18 cellular contexts compared by ENCODE assay signal in the genomic region with DNA sequence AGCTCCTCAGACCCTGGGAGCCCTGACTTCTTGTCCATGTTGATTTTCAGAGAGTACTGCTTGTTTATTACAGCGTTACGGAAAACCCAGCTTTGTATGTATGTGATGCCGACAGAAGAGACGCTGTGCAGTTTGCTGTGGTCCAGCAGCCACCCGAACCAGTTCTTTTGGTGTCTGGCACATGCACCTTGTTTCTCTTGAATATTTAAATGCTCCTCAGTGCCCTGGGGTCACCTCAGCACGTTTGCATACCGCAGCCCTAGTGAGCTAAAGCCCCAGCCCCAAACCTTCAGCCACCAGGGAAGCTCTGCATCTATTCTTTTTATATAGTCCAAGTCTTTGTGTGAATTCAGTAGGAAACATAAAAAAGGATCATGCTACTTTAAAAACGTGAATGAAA. TPM values are rescaled to one million over a fixed set of nuclear protein-coding genes. Genes with fewer than 3 reads are reported as not detected.
DNase-seq lines count a peak whose midpoint lies in the region; ATAC-seq and TF ChIP-seq lines count a peak whose summit lies in the region.
"Had no signal": no experiment of that assay in that cellular context is flagged by ENCODE, and none has a peak within 500 bp of the region (broad histone marks: within the 10 kb centered on the region; RNA-seq: fewer than 3 reads in every experiment).

No MANE protein-coding gene starts in this region.

- no peak overlapping the region for H3K4me3 Mint-ChIP-seq in H9
- no peak overlapping the region for H3K4me3 Mint-ChIP-seq in type B pancreatic cell
- H3K4me3 Mint-ChIP-seq: T-helper 1 cell treated with Interleukin-12 subunit alpha and Interleukin-12 subunit beta and Interleukin-4 antibody, amounts not matched to agents 30 μg/mL and 1 μg/mL, for 36 hours had no signal

- peaks cover 15% of the 10 kb centered on the region; the same call in 1 of the 2 replicates for H3K79me2 ChIP-seq in H9 (ENCODE audit: insufficient read depth, low read length)
- peaks cover 67% of the 10 kb centered on the region for H3K79me2 ChIP-seq in OCI-LY3 (ENCODE audit: low read length)

- H3K4me1 ChIP-seq in H9 (ENCODE audit: insufficient read depth, low read length), result no peaks in the 10 kb centered on the region; the same call in 1 of the 2 replicates
- H3K4me1 ChIP-seq in OCI-LY3 (ENCODE audit: low read length), result peaks cover 39% of the 10 kb centered on the region
- H3K4me1 ChIP-seq in mesenchymal stem cell (ENCODE audit: control insufficient read depth, insufficient read depth, low read depth, low read length), result no peaks in the 10 kb centered on the region
- H3K4me1 ChIP-seq: BE2C, HAP-1 had no signal

- H3K23me2 ChIP-seq in H9 (ENCODE audit: insufficient read length, low read depth, low read length, poor library complexity, severe bottlenecking), result no peaks in the 10 kb centered on the region

- H3K27me3 ChIP-seq in H9 (ENCODE audit: insufficient read depth, low read length), result no peaks in the 10 kb centered on the region
- no peaks in the 10 kb centered on the region for H3K27me3 ChIP-seq in OCI-LY3 (ENCODE audit: low read depth, low read length)
- no peaks in the 10 kb centered on the region for H3K27me3 ChIP-seq in mesenchymal stem cell (ENCODE audit: control insufficient read depth in 1 of 2, insufficient read depth in 1 of 2, low read length in 2 of 2)
- H3K27me3 ChIP-seq: BE2C, MG63 had no signal

- H2BK12ac ChIP-seq in H9 (ENCODE audit: insufficient read length, low read depth, low read length) (no peak overlapping the region), mesenchymal stem cell (ENCODE audit: low read length in 2 of 2) (no peak overlapping the region)

- H3K4me2 ChIP-seq in H9 (ENCODE audit: insufficient read depth, insufficient read length, low read length) (no peak overlapping the region), OCI-LY3 (ENCODE audit: low read length) (peak overlapping the region; percentile 62), mesenchymal stem cell (ENCODE audit: low read length, poor library complexity, severe bottlenecking) (no peak overlapping the region)

- no peak overlapping the region for H2AK5ac ChIP-seq in H9 (ENCODE audit: insufficient read length, low read length)
- no peak overlapping the region for H2AK5ac ChIP-seq in mesenchymal stem cell (ENCODE audit: low read length, severe bottlenecking)

- H2BK5ac ChIP-seq in H9 (ENCODE audit: insufficient read length, low read length) (no peak overlapping the region), mesenchymal stem cell (ENCODE audit: low read depth, low read length, poor library complexity, severe bottlenecking) (no peak overlapping the region)

- no peaks in the 10 kb centered on the region for H3K79me1 ChIP-seq in H9 (ENCODE audit: insufficient read depth, low read depth, low read length, poor library complexity, severe bottlenecking)
- peaks cover 28% of the 10 kb centered on the region for H3K79me1 ChIP-seq in mesenchymal stem cell (replicated peaks; ENCODE audit: low read length, poor library complexity, severe bottlenecking)

- H2BK120ac ChIP-seq in H9 (ENCODE audit: low read depth, low read length, poor library complexity, severe bottlenecking) (no peak overlapping the region), mesenchymal stem cell (ENCODE audit: low read depth, low read length) (no peak overlapping the region)

- peaks cover 27% of the 10 kb centered on the region in 2 experiments for H3K4me1 Mint-ChIP-seq in H9
- H3K4me1 Mint-ChIP-seq in type B pancreatic cell (ENCODE audit: unreplicated experiment), result peaks cover 19% of the 10 kb centered on the region

- no peak overlapping the region for H2BK20ac ChIP-seq in H9 (ENCODE audit: low read depth, low read length, poor library complexity, severe bottlenecking)

- no peak overlapping the region for H4K5ac ChIP-seq in H9 (ENCODE audit: insufficient read length, low read depth, low read length)

- H2BK15ac ChIP-seq in H9 (ENCODE audit: low read depth, low read length) (no peak overlapping the region), mesenchymal stem cell (ENCODE audit: low read depth, poor library complexity, severe bottlenecking) (no peak overlapping the region)

- no peak for TF ChIP-seq CTCF in H9 (conservative IDR thresholded peaks at IDR 0.05)
- no peak for TF ChIP-seq CTCF in OCI-LY3 (IDR thresholded peaks at IDR 0.05; ENCODE audit: low read depth, low read length)
- TF ChIP-seq CTCF in type B pancreatic cell (conservative IDR thresholded peaks at IDR 0.05), result no peak

- H3K4me3 ChIP-seq in OCI-LY3 (ENCODE audit: low read length) (peak overlapping the region; percentile 47), mesenchymal stem cell (ENCODE audit: insufficient read depth in 1 of 2, low read depth in 1 of 2, low read length in 2 of 2) (no peak overlapping the region)
- H3K4me3 ChIP-seq: HAP-1, MG63 had no signal

- H3K9ac ChIP-seq in H9 (ENCODE audit: extremely low read depth, insufficient read length, low read length), result no peak overlapping the region
- H3K9ac ChIP-seq in OCI-LY3 (ENCODE audit: low read length), result no peak overlapping the region
- H3K9ac ChIP-seq in mesenchymal stem cell (ENCODE audit: low read length), result no peak overlapping the region

- H3T11ph ChIP-seq in H9 (ENCODE audit: low read length), result no peak overlapping the region

- H4K20me1 ChIP-seq in H9 (ENCODE audit: control insufficient read depth, insufficient read depth, insufficient read length), result no peaks in the 10 kb centered on the region
- peaks cover 41% of the 10 kb centered on the region for H4K20me1 ChIP-seq in OCI-LY3 (ENCODE audit: insufficient read depth, low read length)

- no peak overlapping the region for H4K91ac ChIP-seq in H9 (ENCODE audit: insufficient read length, low read depth, low read length)
- H4K91ac ChIP-seq in mesenchymal stem cell (ENCODE audit: low read length), result no peak overlapping the region

- DNase-seq in H9, result no peak
- no peak for DNase-seq in mesenchymal stem cell
- no peak for DNase-seq in type B pancreatic cell (ENCODE audit: extremely low spot score, unreplicated experiment)
- DNase-seq in NCI-H1417 treated with DMSO at 0.1 percent for 48 hours (lab: John Stamatoyannopoulos, UW), result no peak
- DNase-seq in stimulated activated CD4-positive, alpha-beta T cell treated with anti-CD3 and anti-CD28 coated beads, Interleukin-1b, Interleukin-23, amount 100 ng/mL, for 48 hours, result no peak
- DNase-seq: BE2C, DMS53, GF-D8, Kasumi-1, MG63, NCI-H1436, NCI-H187 treated with DMSO at 0.1 percent for 48 hours, NCI-H510A treated with DMSO at 0.1 percent for 48 hours, Right ventricle myocardium superior had no signal

- H3K36me3 Mint-ChIP-seq in H9 (ENCODE audit: insufficient read depth in 1 of 3, low read depth in 3 of 3), result peaks cover 9 to 49% (median 46%) of the 10 kb centered on the region in 3 experiments; a peak in 6 of 7 replicates
- H3K36me3 Mint-ChIP-seq in type B pancreatic cell, result peaks cover 42% of the 10 kb centered on the region

- H3K27ac Mint-ChIP-seq in H9 (peak overlapping the region; percentile 69 to 75 (median 73)), type B pancreatic cell (peak overlapping the region; percentile 61)
- H3K27ac Mint-ChIP-seq: T-helper 1 cell treated with Interleukin-12 subunit alpha and Interleukin-12 subunit beta and Interleukin-4 antibody, amounts not matched to agents 30 μg/mL and 1 μg/mL, for 36 hours had no signal

- no peak overlapping the region for H3K23ac ChIP-seq in H9 (ENCODE audit: insufficient read length, low read depth, low read length)
- no peak overlapping the region for H3K23ac ChIP-seq in mesenchymal stem cell (ENCODE audit: low read length in 2 of 2)

- H3K18ac ChIP-seq in H9 (ENCODE audit: insufficient read length, low read depth, low read length) (no peak overlapping the region), mesenchymal stem cell (ENCODE audit: low read depth in 1 of 2, low read length in 2 of 2) (no peak overlapping the region)

- H3K14ac ChIP-seq in H9 (ENCODE audit: insufficient read depth, low read length) (no peak overlapping the region; the same call in 1 of the 2 replicates), mesenchymal stem cell (ENCODE audit: low read length in 2 of 2) (no peak overlapping the region)

- no peak overlapping the region for H2AFZ ChIP-seq in H9 (ENCODE audit: low read length)
- no peak overlapping the region for H2AFZ ChIP-seq in OCI-LY3 (ENCODE audit: low read depth, low read length)
- no peak overlapping the region for H2AFZ ChIP-seq in mesenchymal stem cell (ENCODE audit: low read depth, low read length)

- H3K36me3 ChIP-seq in OCI-LY3 (replicated peaks; ENCODE audit: low read depth, low read length) (peaks cover 21% of the 10 kb centered on the region), mesenchymal stem cell (ENCODE audit: control insufficient read depth in 1 of 2, insufficient read depth in 2 of 2, low read depth in 1 of 2, low read length in 2 of 2) (peaks cover 10 to 25% of the 10 kb centered on the region in 2 experiments)

- no peak overlapping the region for H3K56ac ChIP-seq in H9 (ENCODE audit: insufficient read length, low read depth, low read length)

- no peak for ATAC-seq in HG03139 (IDR thresholded peaks at IDR 0.05; ENCODE audit: unreplicated experiment)

- no peaks in the 10 kb centered on the region for H3K9me3 ChIP-seq in H9 (ENCODE audit: control insufficient read depth, low read depth, low read length)
- H3K9me3 ChIP-seq in OCI-LY3 (ENCODE audit: insufficient read depth, low read length), result no peaks in the 10 kb centered on the region
- H3K9me3 ChIP-seq in mesenchymal stem cell (ENCODE audit: control insufficient read depth, low read length), result no peaks in the 10 kb centered on the region
- H3K9me3 ChIP-seq: BE2C, HAP-1, MG63 had no signal

- no CpG with 5 or more reads among the region's 8 CpGs for WGBS in H9 (ENCODE audit: extremely low coverage, insufficient read length, low lambda C conversion rate)
- 87% methylated on average over 7 of the region's 8 CpGs for WGBS in mesenchymal stem cell

- H3K27me3 Mint-ChIP-seq in H9 (ENCODE audit: low read depth) (no peaks in the 10 kb centered on the region), type B pancreatic cell (no peaks in the 10 kb centered on the region)

- H4K8ac ChIP-seq in H9 (replicated peaks; ENCODE audit: insufficient read length, low read depth, low read length) (no peak overlapping the region), mesenchymal stem cell (ENCODE audit: low read length) (peak overlapping the region; percentile 23)

- no peaks in the 10 kb centered on the region for H3K9me3 Mint-ChIP-seq in H9
- H3K9me3 Mint-ChIP-seq in type B pancreatic cell, result no peaks in the 10 kb centered on the region
- H3K9me3 Mint-ChIP-seq: T-helper 1 cell treated with Interleukin-12 subunit alpha and Interleukin-12 subunit beta and Interleukin-4 antibody, amounts not matched to agents 30 μg/mL and 1 μg/mL, for 36 hours had no signal

- H3K4ac ChIP-seq in H9 (ENCODE audit: low read depth, low read length) (no peak overlapping the region), mesenchymal stem cell (ENCODE audit: low read depth in 1 of 2, low read length in 2 of 2) (no peak overlapping the region)

- H3K27ac ChIP-seq in H9 (ENCODE audit: insufficient read length, low read depth, low read length), result no peak overlapping the region
- peak overlapping the region; percentile 20; the same call in 1 of the 2 replicates for H3K27ac ChIP-seq in OCI-LY3 (ENCODE audit: low read length)
- no peak overlapping the region for H3K27ac ChIP-seq in mesenchymal stem cell (ENCODE audit: low read length, poor library complexity, severe bottlenecking)

RNA-seq across cellular contexts. Expression of a gene that starts 39.9 kb away (rescaled TPM):
- total RNA-seq in H9 (2021) (153 and 157 TPM in 2 replicates), type B pancreatic cell (ENCODE audit: low replicate concordance) (140 and 154 TPM in 2 replicates)
- 47.4 TPM for polyA plus RNA-seq in mesenchymal stem cell (2013, experiment 1 of 2)
- polyA plus RNA-seq in mesenchymal stem cell (2013, experiment 2 of 2), result 42.9 TPM
